Comparison of ENCODE assay signal across 2 cellular contexts in the genomic region with DNA sequence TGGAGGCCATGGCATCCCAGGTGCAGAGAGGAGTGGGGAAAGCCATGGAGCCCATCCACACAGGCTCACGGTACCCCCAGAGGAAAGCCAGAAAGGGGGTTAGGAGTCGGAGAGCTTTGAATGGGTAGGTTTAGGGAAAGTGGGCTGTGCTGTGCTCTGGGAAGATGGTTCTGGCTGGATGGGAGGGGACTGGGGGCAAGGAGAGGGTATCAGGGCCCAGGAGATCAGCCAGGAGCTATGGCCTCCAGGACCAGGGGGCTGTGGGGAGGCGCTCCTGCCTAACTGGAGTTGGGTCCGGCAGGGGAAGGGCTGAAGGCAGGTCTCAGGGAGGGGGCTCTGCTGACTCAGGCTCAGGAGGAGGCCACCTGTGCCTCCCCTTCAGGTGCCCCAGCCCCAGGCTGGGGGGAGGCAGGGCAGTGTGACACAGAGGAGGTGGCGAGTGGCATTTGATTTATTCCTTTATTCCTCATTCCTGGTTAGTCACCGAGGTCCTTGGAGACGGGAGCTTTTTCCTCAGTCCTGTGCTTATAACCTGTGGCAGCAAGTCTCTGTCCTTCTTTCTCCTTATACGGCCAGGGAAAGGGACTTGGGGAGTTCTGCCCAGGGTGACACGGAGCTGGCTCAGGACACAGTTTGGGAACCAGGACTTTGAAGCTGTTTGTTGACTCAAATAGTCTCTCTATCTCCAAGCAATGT.
TF ChIP-seq lines count a peak whose summit lies in the region.

No MANE protein-coding gene starts in this region.

TF ChIP-seq in liver, 16 proteins besides CTCF, POLR2A, EP300 and RAD21 (continued from another document):
- TF ChIP-seq, protein P1, sequence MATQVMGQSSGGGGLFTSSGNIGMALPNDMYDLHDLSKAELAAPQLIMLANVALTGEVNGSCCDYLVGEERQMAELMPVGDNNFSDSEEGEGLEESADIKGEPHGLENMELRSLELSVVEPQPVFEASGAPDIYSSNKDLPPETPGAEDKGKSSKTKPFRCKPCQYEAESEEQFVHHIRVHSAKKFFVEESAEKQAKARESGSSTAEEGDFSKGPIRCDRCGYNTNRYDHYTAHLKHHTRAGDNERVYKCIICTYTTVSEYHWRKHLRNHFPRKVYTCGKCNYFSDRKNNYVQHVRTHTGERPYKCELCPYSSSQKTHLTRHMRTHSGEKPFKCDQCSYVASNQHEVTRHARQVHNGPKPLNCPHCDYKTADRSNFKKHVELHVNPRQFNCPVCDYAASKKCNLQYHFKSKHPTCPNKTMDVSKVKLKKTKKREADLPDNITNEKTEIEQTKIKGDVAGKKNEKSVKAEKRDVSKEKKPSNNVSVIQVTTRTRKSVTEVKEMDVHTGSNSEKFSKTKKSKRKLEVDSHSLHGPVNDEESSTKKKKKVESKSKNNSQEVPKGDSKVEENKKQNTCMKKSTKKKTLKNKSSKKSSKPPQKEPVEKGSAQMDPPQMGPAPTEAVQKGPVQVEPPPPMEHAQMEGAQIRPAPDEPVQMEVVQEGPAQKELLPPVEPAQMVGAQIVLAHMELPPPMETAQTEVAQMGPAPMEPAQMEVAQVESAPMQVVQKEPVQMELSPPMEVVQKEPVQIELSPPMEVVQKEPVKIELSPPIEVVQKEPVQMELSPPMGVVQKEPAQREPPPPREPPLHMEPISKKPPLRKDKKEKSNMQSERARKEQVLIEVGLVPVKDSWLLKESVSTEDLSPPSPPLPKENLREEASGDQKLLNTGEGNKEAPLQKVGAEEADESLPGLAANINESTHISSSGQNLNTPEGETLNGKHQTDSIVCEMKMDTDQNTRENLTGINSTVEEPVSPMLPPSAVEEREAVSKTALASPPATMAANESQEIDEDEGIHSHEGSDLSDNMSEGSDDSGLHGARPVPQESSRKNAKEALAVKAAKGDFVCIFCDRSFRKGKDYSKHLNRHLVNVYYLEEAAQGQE (IDR thresholded peaks at IDR 0.05) = no peak
- TF ChIP-seq GABPA (IDR thresholded peaks at IDR 0.05 in 1 of 2, conservative IDR thresholded peaks at IDR 0.05 in 1 of 2) (no peak), HNF4A (conservative IDR thresholded peaks at IDR 0.05) (peak; percentile 37 to 74), EGR1 (IDR thresholded peaks at IDR 0.05; ENCODE audit: low read depth in 2 of 2) (no peak), RXRA (IDR thresholded peaks at IDR 0.05) (peak in 1 of 2 donors; percentile 53)
- TF ChIP-seq, protein P2, sequence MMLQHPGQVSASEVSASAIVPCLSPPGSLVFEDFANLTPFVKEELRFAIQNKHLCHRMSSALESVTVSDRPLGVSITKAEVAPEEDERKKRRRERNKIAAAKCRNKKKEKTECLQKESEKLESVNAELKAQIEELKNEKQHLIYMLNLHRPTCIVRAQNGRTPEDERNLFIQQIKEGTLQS (IDR thresholded peaks at IDR 0.05) = no peak

TF ChIP-seq in HepG2, 621 proteins besides CTCF, POLR2A, EP300 and RAD21 (continued from another document):
- TF ChIP-seq, protein P3, sequence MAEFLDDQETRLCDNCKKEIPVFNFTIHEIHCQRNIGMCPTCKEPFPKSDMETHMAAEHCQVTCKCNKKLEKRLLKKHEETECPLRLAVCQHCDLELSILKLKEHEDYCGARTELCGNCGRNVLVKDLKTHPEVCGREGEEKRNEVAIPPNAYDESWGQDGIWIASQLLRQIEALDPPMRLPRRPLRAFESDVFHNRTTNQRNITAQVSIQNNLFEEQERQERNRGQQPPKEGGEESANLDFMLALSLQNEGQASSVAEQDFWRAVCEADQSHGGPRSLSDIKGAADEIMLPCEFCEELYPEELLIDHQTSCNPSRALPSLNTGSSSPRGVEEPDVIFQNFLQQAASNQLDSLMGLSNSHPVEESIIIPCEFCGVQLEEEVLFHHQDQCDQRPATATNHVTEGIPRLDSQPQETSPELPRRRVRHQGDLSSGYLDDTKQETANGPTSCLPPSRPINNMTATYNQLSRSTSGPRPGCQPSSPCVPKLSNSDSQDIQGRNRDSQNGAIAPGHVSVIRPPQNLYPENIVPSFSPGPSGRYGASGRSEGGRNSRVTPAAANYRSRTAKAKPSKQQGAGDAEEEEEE (CRISPR knock-in tag; IDR thresholded peaks at IDR 0.05; ENCODE audit: borderline replicate concordance) = no peak
- TF ChIP-seq ZNF746 (CRISPR knock-in tag; IDR thresholded peaks at IDR 0.05) = no peak
